In the genomic region with DNA sequence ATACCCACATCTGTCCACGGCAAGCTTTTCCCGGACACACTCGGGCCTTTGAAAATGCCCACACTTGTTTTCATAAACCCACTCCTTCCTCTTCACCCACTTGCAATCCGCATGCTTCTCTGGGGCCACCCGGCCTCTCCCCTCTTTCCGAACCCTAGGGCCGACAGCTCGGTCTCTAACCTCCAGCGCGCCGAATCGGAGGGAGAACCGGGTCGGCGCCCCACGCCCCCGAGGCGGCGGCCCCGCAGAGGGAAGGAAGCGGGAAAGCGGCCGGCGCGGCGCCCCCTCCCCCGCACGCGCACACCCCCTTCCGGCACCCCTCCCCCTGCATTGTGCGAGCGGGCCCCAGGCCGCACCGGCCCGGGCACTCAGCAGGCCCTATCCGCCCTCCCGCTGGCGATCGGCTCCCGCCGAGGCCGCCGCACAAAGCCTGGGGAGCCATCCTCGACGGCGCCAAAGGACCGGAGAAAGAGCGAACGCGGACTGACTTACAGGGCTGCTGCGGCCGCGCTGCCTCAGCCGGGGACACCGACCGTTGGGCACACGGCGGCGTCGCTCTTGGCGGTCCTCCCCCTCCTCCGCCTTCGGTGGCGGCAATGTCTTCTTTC, we compare ENCODE assay signal across 1 cellular context.
TF ChIP-seq lines count a peak whose summit lies in the region.

No MANE protein-coding gene starts in this region.

TF ChIP-seq in HepG2, 621 proteins besides CTCF, POLR2A, EP300 and RAD21 (continued from another document and continues in another):
- TF ChIP-seq, protein P1, sequence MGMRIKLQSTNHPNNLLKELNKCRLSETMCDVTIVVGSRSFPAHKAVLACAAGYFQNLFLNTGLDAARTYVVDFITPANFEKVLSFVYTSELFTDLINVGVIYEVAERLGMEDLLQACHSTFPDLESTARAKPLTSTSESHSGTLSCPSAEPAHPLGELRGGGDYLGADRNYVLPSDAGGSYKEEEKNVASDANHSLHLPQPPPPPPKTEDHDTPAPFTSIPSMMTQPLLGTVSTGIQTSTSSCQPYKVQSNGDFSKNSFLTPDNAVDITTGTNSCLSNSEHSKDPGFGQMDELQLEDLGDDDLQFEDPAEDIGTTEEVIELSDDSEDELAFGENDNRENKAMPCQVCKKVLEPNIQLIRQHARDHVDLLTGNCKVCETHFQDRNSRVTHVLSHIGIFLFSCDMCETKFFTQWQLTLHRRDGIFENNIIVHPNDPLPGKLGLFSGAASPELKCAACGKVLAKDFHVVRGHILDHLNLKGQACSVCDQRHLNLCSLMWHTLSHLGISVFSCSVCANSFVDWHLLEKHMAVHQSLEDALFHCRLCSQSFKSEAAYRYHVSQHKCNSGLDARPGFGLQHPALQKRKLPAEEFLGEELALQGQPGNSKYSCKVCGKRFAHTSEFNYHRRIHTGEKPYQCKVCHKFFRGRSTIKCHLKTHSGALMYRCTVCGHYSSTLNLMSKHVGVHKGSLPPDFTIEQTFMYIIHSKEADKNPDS (CRISPR knock-in tag; IDR thresholded peaks at IDR 0.05): 0 out of 2 replicates have a peak, but pooled peaks have one; percentile 26
- TF ChIP-seq SIX4 (CRISPR knock-in tag; IDR thresholded peaks at IDR 0.05) (no peak), ZNF775 (CRISPR knock-in tag; IDR thresholded peaks at IDR 0.05; ENCODE audit: borderline replicate concordance) (no peak), FOXO1 (CRISPR knock-in tag; IDR thresholded peaks at IDR 0.05) (no peak), CHCHD3 (CRISPR knock-in tag; IDR thresholded peaks at IDR 0.05) (no peak), ZMYM2 (CRISPR knock-in tag; IDR thresholded peaks at IDR 0.05) (no peak), KLF13 (CRISPR knock-in tag; IDR thresholded peaks at IDR 0.05) (no peak), ZNF549 (CRISPR knock-in tag; IDR thresholded peaks at IDR 0.05) (no peak), TP53 (CRISPR knock-in tag; conservative IDR thresholded peaks at IDR 0.05) (no peak), HOXD1 (CRISPR knock-in tag; IDR thresholded peaks at IDR 0.05) (no peak; the same call in 1 of the 2 replicates), NFKB2 (CRISPR knock-in tag; IDR thresholded peaks at IDR 0.05; ENCODE audit: borderline replicate concordance) (peak; percentile 16; the same call in 1 of the 2 replicates), LCORL (IDR thresholded peaks at IDR 0.05) (no peak), LCORL (CRISPR knock-in tag; IDR thresholded peaks at IDR 0.05) (no peak), YEATS2 (CRISPR knock-in tag; IDR thresholded peaks at IDR 0.05; ENCODE audit: borderline replicate concordance) (no peak), ZNF124 (CRISPR knock-in tag; IDR thresholded peaks at IDR 0.05) (0 out of 2 replicates have a peak, but pooled peaks have one; percentile 43), ZNF75D (CRISPR knock-in tag; IDR thresholded peaks at IDR 0.05; ENCODE audit: borderline replicate concordance) (peak; percentile 14; the same call in 1 of the 2 replicates), ZNF34 (CRISPR knock-in tag; IDR thresholded peaks at IDR 0.05; ENCODE audit: borderline replicate concordance) (no peak), SMARCE1 (IDR thresholded peaks at IDR 0.05; ENCODE audit: borderline replicate concordance) (no peak), SUZ12 (IDR thresholded peaks at IDR 0.05; ENCODE audit: low read depth, low read length) (no peak), U2AF1 (optimal IDR thresholded peaks at IDR 0.05; ENCODE audit: low read depth, low read length) (no peak), ATRX (CRISPR knock-in tag; IDR thresholded peaks at IDR 0.05; ENCODE audit: borderline replicate concordance) (no peak), NKX3-1 (CRISPR knock-in tag; IDR thresholded peaks at IDR 0.05) (no peak; the same call in 1 of the 2 replicates), TCF7L2 (IDR thresholded peaks at IDR 0.05; ENCODE audit: low read depth, low read length) (no peak), EED (CRISPR knock-in tag; IDR thresholded peaks at IDR 0.05) (peak; percentile 92; the same call in 1 of the 2 replicates), MTF2 (CRISPR knock-in tag; IDR thresholded peaks at IDR 0.05; ENCODE audit: borderline replicate concordance) (0 out of 2 replicates have a peak, but pooled peaks have one; percentile 21), ZNF510 (CRISPR knock-in tag; IDR thresholded peaks at IDR 0.05; ENCODE audit: low read depth) (no peak; the same call in 1 of the 2 replicates), REPIN1 (CRISPR knock-in tag; IDR thresholded peaks at IDR 0.05; ENCODE audit: borderline replicate concordance, low read depth) (peak; percentile 13; the same call in 1 of the 2 replicates), ZFP36L2 (CRISPR knock-in tag; IDR thresholded peaks at IDR 0.05) (no peak), NONO (IDR thresholded peaks at IDR 0.05) (no peak), NONO (CRISPR knock-in tag; conservative IDR thresholded peaks at IDR 0.05) (peak; percentile 58), KLF11 (CRISPR knock-in tag; IDR thresholded peaks at IDR 0.05) (no peak), NFRKB (IDR thresholded peaks at IDR 0.05) (no peak), ZC3H13 (CRISPR knock-in tag; IDR thresholded peaks at IDR 0.05) (peak; percentile 54; the same call in 1 of the 2 replicates), ZNF607 (CRISPR knock-in tag; IDR thresholded peaks at IDR 0.05; ENCODE audit: borderline replicate concordance) (peak; percentile 1; the same call in 1 of the 2 replicates), PHF5A (CRISPR knock-in tag; IDR thresholded peaks at IDR 0.05; ENCODE audit: low read depth, unreplicated experiment) (no peak), ZNF589 (CRISPR knock-in tag; conservative IDR thresholded peaks at IDR 0.05) (no peak), CEBPB (IDR thresholded peaks at IDR 0.05; ENCODE audit: borderline replicate concordance, low read depth, low read length) (no peak), PRMT3 (CRISPR knock-in tag; IDR thresholded peaks at IDR 0.05; ENCODE audit: borderline replicate concordance, low read depth) (no peak), NFE2L1 (CRISPR knock-in tag; IDR thresholded peaks at IDR 0.05; ENCODE audit: borderline replicate concordance) (no peak), ZNF678 (CRISPR knock-in tag; IDR thresholded peaks at IDR 0.05) (peak; percentile 22; the same call in 1 of the 2 replicates), ZNF160 (CRISPR knock-in tag; IDR thresholded peaks at IDR 0.05) (0 out of 2 replicates have a peak, but pooled peaks have one; percentile 54)
- TF ChIP-seq, protein P2, sequence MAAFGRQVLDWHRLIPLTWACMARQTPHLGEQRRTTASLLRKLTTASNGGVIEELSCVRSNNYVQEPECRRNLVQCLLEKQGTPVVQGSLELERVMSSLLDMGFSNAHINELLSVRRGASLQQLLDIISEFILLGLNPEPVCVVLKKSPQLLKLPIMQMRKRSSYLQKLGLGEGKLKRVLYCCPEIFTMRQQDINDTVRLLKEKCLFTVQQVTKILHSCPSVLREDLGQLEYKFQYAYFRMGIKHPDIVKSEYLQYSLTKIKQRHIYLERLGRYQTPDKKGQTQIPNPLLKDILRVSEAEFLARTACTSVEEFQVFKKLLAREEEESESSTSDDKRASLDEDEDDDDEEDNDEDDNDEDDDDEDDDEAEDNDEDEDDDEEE (CRISPR knock-in tag; IDR thresholded peaks at IDR 0.05): no peak; the same call in 1 of the 2 replicates
- TF ChIP-seq, protein P3, sequence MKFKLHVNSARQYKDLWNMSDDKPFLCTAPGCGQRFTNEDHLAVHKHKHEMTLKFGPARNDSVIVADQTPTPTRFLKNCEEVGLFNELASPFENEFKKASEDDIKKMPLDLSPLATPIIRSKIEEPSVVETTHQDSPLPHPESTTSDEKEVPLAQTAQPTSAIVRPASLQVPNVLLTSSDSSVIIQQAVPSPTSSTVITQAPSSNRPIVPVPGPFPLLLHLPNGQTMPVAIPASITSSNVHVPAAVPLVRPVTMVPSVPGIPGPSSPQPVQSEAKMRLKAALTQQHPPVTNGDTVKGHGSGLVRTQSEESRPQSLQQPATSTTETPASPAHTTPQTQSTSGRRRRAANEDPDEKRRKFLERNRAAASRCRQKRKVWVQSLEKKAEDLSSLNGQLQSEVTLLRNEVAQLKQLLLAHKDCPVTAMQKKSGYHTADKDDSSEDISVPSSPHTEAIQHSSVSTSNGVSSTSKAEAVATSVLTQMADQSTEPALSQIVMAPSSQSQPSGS (CRISPR knock-in tag; IDR thresholded peaks at IDR 0.05): peak; percentile 37; the same call in 1 of the 2 replicates
- TF ChIP-seq, protein P4, sequence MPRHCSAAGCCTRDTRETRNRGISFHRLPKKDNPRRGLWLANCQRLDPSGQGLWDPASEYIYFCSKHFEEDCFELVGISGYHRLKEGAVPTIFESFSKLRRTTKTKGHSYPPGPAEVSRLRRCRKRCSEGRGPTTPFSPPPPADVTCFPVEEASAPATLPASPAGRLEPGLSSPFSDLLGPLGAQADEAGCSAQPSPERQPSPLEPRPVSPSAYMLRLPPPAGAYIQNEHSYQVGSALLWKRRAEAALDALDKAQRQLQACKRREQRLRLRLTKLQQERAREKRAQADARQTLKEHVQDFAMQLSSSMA (CRISPR knock-in tag; IDR thresholded peaks at IDR 0.05): no peak
- TF ChIP-seq, protein P5, sequence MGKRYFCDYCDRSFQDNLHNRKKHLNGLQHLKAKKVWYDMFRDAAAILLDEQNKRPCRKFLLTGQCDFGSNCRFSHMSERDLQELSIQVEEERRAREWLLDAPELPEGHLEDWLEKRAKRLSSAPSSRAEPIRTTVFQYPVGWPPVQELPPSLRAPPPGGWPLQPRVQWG (CRISPR knock-in tag; IDR thresholded peaks at IDR 0.05; ENCODE audit: borderline replicate concordance, low read depth): no peak; the same call in 1 of the 2 replicates
- TF ChIP-seq, protein P6, sequence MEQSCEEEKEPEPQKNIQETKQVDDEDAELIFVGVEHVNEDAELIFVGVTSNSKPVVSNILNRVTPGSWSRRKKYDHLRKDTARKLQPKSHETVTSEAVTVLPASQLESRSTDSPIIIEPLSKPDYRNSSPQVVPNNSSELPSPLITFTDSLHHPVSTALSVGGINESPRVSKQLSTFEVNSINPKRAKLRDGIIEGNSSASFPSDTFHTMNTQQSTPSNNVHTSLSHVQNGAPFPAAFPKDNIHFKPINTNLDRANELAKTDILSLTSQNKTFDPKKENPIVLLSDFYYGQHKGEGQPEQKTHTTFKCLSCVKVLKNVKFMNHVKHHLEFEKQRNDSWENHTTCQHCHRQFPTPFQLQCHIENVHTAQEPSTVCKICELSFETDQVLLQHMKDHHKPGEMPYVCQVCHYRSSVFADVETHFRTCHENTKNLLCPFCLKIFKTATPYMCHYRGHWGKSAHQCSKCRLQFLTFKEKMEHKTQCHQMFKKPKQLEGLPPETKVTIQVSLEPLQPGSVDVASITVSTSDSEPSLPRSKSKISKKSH (CRISPR knock-in tag; IDR thresholded peaks at IDR 0.05; ENCODE audit: borderline replicate concordance): no peak
- TF ChIP-seq, protein P7, sequence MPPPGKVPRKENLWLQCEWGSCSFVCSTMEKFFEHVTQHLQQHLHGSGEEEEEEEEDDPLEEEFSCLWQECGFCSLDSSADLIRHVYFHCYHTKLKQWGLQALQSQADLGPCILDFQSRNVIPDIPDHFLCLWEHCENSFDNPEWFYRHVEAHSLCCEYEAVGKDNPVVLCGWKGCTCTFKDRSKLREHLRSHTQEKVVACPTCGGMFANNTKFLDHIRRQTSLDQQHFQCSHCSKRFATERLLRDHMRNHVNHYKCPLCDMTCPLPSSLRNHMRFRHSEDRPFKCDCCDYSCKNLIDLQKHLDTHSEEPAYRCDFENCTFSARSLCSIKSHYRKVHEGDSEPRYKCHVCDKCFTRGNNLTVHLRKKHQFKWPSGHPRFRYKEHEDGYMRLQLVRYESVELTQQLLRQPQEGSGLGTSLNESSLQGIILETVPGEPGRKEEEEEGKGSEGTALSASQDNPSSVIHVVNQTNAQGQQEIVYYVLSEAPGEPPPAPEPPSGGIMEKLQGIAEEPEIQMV (CRISPR knock-in tag; IDR thresholded peaks at IDR 0.05; ENCODE audit: low read depth): 0 out of 2 replicates have a peak, but pooled peaks have one; percentile 27
- TF ChIP-seq, protein P8, sequence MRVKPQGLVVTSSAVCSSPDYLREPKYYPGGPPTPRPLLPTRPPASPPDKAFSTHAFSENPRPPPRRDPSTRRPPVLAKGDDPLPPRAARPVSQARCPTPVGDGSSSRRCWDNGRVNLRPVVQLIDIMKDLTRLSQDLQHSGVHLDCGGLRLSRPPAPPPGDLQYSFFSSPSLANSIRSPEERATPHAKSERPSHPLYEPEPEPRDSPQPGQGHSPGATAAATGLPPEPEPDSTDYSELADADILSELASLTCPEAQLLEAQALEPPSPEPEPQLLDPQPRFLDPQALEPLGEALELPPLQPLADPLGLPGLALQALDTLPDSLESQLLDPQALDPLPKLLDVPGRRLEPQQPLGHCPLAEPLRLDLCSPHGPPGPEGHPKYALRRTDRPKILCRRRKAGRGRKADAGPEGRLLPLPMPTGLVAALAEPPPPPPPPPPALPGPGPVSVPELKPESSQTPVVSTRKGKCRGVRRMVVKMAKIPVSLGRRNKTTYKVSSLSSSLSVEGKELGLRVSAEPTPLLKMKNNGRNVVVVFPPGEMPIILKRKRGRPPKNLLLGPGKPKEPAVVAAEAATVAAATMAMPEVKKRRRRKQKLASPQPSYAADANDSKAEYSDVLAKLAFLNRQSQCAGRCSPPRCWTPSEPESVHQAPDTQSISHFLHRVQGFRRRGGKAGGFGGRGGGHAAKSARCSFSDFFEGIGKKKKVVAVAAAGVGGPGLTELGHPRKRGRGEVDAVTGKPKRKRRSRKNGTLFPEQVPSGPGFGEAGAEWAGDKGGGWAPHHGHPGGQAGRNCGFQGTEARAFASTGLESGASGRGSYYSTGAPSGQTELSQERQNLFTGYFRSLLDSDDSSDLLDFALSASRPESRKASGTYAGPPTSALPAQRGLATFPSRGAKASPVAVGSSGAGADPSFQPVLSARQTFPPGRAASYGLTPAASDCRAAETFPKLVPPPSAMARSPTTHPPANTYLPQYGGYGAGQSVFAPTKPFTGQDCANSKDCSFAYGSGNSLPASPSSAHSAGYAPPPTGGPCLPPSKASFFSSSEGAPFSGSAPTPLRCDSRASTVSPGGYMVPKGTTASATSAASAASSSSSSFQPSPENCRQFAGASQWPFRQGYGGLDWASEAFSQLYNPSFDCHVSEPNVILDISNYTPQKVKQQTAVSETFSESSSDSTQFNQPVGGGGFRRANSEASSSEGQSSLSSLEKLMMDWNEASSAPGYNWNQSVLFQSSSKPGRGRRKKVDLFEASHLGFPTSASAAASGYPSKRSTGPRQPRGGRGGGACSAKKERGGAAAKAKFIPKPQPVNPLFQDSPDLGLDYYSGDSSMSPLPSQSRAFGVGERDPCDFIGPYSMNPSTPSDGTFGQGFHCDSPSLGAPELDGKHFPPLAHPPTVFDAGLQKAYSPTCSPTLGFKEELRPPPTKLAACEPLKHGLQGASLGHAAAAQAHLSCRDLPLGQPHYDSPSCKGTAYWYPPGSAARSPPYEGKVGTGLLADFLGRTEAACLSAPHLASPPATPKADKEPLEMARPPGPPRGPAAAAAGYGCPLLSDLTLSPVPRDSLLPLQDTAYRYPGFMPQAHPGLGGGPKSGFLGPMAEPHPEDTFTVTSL (CRISPR knock-in tag; IDR thresholded peaks at IDR 0.05; ENCODE audit: borderline replicate concordance): no peak
- TF ChIP-seq, protein P9, sequence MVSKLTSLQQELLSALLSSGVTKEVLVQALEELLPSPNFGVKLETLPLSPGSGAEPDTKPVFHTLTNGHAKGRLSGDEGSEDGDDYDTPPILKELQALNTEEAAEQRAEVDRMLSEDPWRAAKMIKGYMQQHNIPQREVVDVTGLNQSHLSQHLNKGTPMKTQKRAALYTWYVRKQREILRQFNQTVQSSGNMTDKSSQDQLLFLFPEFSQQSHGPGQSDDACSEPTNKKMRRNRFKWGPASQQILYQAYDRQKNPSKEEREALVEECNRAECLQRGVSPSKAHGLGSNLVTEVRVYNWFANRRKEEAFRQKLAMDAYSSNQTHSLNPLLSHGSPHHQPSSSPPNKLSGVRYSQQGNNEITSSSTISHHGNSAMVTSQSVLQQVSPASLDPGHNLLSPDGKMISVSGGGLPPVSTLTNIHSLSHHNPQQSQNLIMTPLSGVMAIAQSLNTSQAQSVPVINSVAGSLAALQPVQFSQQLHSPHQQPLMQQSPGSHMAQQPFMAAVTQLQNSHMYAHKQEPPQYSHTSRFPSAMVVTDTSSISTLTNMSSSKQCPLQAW (CRISPR knock-in tag; IDR thresholded peaks at IDR 0.05): peak; percentile 22; the same call in 1 of the 2 replicates
